2 cellular contexts compared by ENCODE assay signal in genomic region chr10:102511562-102512274, GRCh38.
A peak's percentile ranks its signal among the peaks of the same experiment; 100 is the strongest.
TF ChIP-seq lines count a peak whose summit lies in the region.

No MANE protein-coding gene starts in this region.

TF ChIP-seq in liver, 16 proteins besides CTCF, POLR2A, EP300 and RAD21:
- TF ChIP-seq ZBTB33 (IDR thresholded peaks at IDR 0.05) (no peak), FOXA1 (IDR thresholded peaks at IDR 0.05) (no peak), FOXA2 (IDR thresholded peaks at IDR 0.05) (no peak), SP1 (IDR thresholded peaks at IDR 0.05) (peak; percentile 64), MAX (IDR thresholded peaks at IDR 0.05) (no peak), RXRA (IDR thresholded peaks at IDR 0.05) (peak in 1 of 2 donors; percentile 21), ATF3 (IDR thresholded peaks at IDR 0.05) (no peak), EGR1 (IDR thresholded peaks at IDR 0.05; ENCODE audit: low read depth in 2 of 2) (no peak), HNF4A (conservative IDR thresholded peaks at IDR 0.05) (peak; percentile 68 to 72), REST (IDR thresholded peaks at IDR 0.05) (no peak), HNF4G (IDR thresholded peaks at IDR 0.05) (peak; percentile 31), NR2F2 (IDR thresholded peaks at IDR 0.05) (no peak), YY1 (IDR thresholded peaks at IDR 0.05) (no peak), GABPA (IDR thresholded peaks at IDR 0.05 in 1 of 2, conservative IDR thresholded peaks at IDR 0.05 in 1 of 2) (no peak), JUND (IDR thresholded peaks at IDR 0.05) (no peak), TAF1 (conservative IDR thresholded peaks at IDR 0.05) (no peak)

TF ChIP-seq in HepG2, 621 proteins besides CTCF, POLR2A, EP300 and RAD21 (continued from another document):
- TF ChIP-seq ZNF18 (CRISPR knock-in tag; IDR thresholded peaks at IDR 0.05; ENCODE audit: insufficient replicate concordance): no peak
TF ChIP-seq in HepG2: peak in this region for 0.
